In the genomic region with DNA sequence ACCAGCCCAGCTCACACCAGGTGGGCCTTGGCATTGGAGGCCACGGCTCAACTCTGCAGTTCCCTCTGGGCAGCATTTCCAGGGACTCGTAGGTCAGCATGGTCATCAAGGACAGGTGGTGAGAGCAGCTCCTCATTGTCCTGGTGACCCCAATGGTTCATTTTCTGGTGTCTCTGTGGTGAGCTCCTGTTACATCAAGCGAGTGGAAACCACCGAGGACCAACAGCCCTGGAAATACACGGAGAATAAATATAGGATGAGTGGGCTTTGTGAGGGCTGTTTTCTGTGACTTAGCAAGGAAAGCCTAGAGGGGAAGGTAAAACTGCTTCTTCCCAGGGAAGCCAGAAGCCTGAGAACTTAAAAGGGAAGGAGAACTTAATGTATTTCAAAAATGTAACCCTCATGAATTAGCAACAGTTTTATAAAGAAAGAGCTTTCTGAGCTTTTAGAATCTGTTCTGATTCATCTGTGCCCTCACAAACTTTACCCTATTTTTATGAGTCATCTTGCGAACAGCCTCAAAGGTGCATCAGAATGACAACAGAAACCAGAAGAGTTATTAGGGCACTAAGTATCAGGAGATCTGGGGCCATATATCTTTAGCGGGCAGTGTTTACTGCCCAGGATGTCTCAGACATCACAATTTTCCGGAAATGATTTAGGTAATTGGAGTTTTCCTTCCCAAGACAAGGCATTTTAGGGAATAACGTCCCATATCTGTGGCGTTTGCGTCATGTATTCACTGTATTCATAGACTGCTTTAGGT, we compare ENCODE assay signal across 14 cellular contexts. TPM values are rescaled to one million over a fixed set of nuclear protein-coding genes. Genes with fewer than 3 reads are reported as not detected.
DNase-seq lines count a peak whose midpoint lies in the region; ATAC-seq and TF ChIP-seq lines count a peak whose summit lies in the region.
"Had no signal": no experiment of that assay in that cellular context is flagged by ENCODE, and none has a peak within 500 bp of the region (broad histone marks: within the 10 kb centered on the region; RNA-seq: fewer than 3 reads in every experiment).

No MANE protein-coding gene starts in this region.

- H3K27me3 Mint-ChIP-seq in activated CD4-positive, alpha-beta T cell treated with anti-CD3 and anti-CD28 coated beads for 36 hours, result no peaks in the 10 kb centered on the region
- H3K27me3 Mint-ChIP-seq in activated naive CD8-positive, alpha-beta T cell, result no peaks in the 10 kb centered on the region
- H3K27me3 Mint-ChIP-seq in HFFc6 (ENCODE audit: insufficient read depth), result peaks cover 4% of the 10 kb centered on the region; the same call in 1 of the 2 replicates

- intact Hi-C loops in activated CD4-positive, alpha-beta T cell treated with anti-CD3 and anti-CD28 coated beads for 36 hours (cut with DNase I, micrococcal nuclease), result loop anchor here in 1 of 2 experiments (1.0 to 2.0 kb wide), 4 partner anchors 9 to 43 kb away; partner anchors contain the start of gene ACTR1B

- no peak for TF ChIP-seq CTCF in HFFc6 (IDR thresholded peaks at IDR 0.05)

- peak; percentile 96 for ATAC-seq in activated CD4-positive, alpha-beta T cell treated with anti-CD3 and anti-CD28 coated beads for 36 hours
- ATAC-seq in HG03432 (IDR thresholded peaks at IDR 0.05; ENCODE audit: unreplicated experiment), result peak; percentile 62
- no peak for ATAC-seq in GM18873 (IDR thresholded peaks at IDR 0.05; ENCODE audit: low FRiP score, unreplicated experiment)
- ATAC-seq: CD8-positive, alpha-beta T cell had no signal

- peaks cover 10% of the 10 kb centered on the region for H3K4me1 Mint-ChIP-seq in activated CD4-positive, alpha-beta T cell treated with anti-CD3 and anti-CD28 coated beads for 36 hours
- peaks cover 10% of the 10 kb centered on the region for H3K4me1 Mint-ChIP-seq in activated naive CD8-positive, alpha-beta T cell (ENCODE audit: low read depth)
- peaks cover 10% of the 10 kb centered on the region for H3K4me1 Mint-ChIP-seq in HFFc6 (ENCODE audit: low read depth)

- CTCF ChIA-PET in activated CD4-positive, alpha-beta T cell treated with anti-CD3 and anti-CD28 coated beads for 36 hours (lab: Charles Lee), result interaction anchor here (0.7 to 2.9 kb wide), 6 partner anchors 10 to 98 kb away, joined by 4 to 15 read pairs (median 6); no protein-coding TSS in a partner anchor

- no peaks in the 10 kb centered on the region for H3K9me3 Mint-ChIP-seq in activated CD4-positive, alpha-beta T cell treated with anti-CD3 and anti-CD28 coated beads for 36 hours (ENCODE audit: low read depth)
- H3K9me3 Mint-ChIP-seq in activated naive CD8-positive, alpha-beta T cell (ENCODE audit: low read depth), result no peaks in the 10 kb centered on the region
- H3K9me3 Mint-ChIP-seq in HFFc6, result peaks cover 7% of the 10 kb centered on the region
- H3K9me3 Mint-ChIP-seq: CD8-positive, alpha-beta T cell had no signal

- no peak for DNase-seq in activated CD4-positive, alpha-beta T cell treated with anti-CD3 and anti-CD28 coated beads for 36 hours
- DNase-seq in activated CD4-positive, alpha-beta T cell treated with anti-CD3 and anti-CD28 coated beads for 48 hours, result no peak
- DNase-seq in renal cortical epithelial cell (ENCODE audit: low read depth), result peak; percentile 27
- DNase-seq in OCI-M2 (lab: John Stamatoyannopoulos, UW; ENCODE audit: unreplicated experiment), result no peak
- DNase-seq in HFFc6, result no peak
- DNase-seq: 8988T, cerebellar nuclear complex, NCI-H2171, tibial artery had no signal

- POLR2A ChIA-PET in activated CD4-positive, alpha-beta T cell treated with anti-CD3 and anti-CD28 coated beads for 36 hours (lab: Charles Lee), result interaction anchor here (0.6 to 1.0 kb wide), 2 partner anchors 15 to 1051 kb away, joined by 5 read pairs; no protein-coding TSS in a partner anchor

- H3K4me3 Mint-ChIP-seq in activated CD4-positive, alpha-beta T cell treated with anti-CD3 and anti-CD28 coated beads for 36 hours, result no peak overlapping the region
- no peak overlapping the region for H3K4me3 Mint-ChIP-seq in activated naive CD8-positive, alpha-beta T cell
- no peak overlapping the region for H3K4me3 Mint-ChIP-seq in HFFc6
- H3K4me3 Mint-ChIP-seq: CD8-positive, alpha-beta T cell had no signal

- H3K36me3 Mint-ChIP-seq in activated CD4-positive, alpha-beta T cell treated with anti-CD3 and anti-CD28 coated beads for 36 hours (ENCODE audit: low read depth), result no peaks in the 10 kb centered on the region
- peaks cover 2% of the 10 kb centered on the region for H3K36me3 Mint-ChIP-seq in activated naive CD8-positive, alpha-beta T cell
- H3K36me3 Mint-ChIP-seq in HFFc6 (ENCODE audit: low read depth), result no peaks in the 10 kb centered on the region
- H3K36me3 Mint-ChIP-seq: CD8-positive, alpha-beta T cell had no signal

- H3K27ac Mint-ChIP-seq in activated CD4-positive, alpha-beta T cell treated with anti-CD3 and anti-CD28 coated beads for 36 hours, result peak overlapping the region; percentile 73
- peak overlapping the region; percentile 64 for H3K27ac Mint-ChIP-seq in activated naive CD8-positive, alpha-beta T cell
- no peak overlapping the region for H3K27ac Mint-ChIP-seq in HFFc6
- H3K27ac Mint-ChIP-seq: CD8-positive, alpha-beta T cell had no signal

RNA-seq across cellular contexts. Expression of gene C2orf92, which starts 18.7 kb away (rescaled TPM):
- total RNA-seq in activated CD4-positive, alpha-beta T cell treated with anti-CD3 and anti-CD28 coated beads for 36 hours, result 1 to 10 TPM; 7.4 to 8.9 TPM
- total RNA-seq in renal cortical epithelial cell, result 0.17 and 3.9 TPM in 2 replicates
- total RNA-seq in HFFc6 (2021; fragmentation: NEBNext Ultra II Directional; extraction: Animal tissue kit (Norgen Biotek cat#: 25700)), result 1 to 10 TPM in 4 of 6 experiments, under 1 TPM in 2; 0.88 to 2.6 (median 1.2) TPM

RNA-seq across cellular contexts. Expression of gene ACTR1B, which starts 24.4 kb away (rescaled TPM):
- 100 to 1,000 TPM in 1 of 2 experiments, 10 to 100 TPM in 1; 92.0 to 124 TPM for total RNA-seq in activated CD4-positive, alpha-beta T cell treated with anti-CD3 and anti-CD28 coated beads for 36 hours
- 75.3 and 89.3 TPM in 2 replicates for total RNA-seq in renal cortical epithelial cell
- 10 to 100 TPM; 63.9 to 76.2 (median 69.2) TPM for total RNA-seq in HFFc6 (2021; fragmentation: NEBNext Ultra II Directional; extraction: Animal tissue kit (Norgen Biotek cat#: 25700))

RNA-seq across cellular contexts. Expression of gene ZAP70, which starts 25.1 kb away (rescaled TPM):
- 100 to 1,000 TPM; 153 to 156 TPM for total RNA-seq in activated CD4-positive, alpha-beta T cell treated with anti-CD3 and anti-CD28 coated beads for 36 hours
- total RNA-seq in renal cortical epithelial cell, result not detected in 2 replicates
- not detected for total RNA-seq in HFFc6 (2021; fragmentation: NEBNext Ultra II Directional; extraction: Animal tissue kit (Norgen Biotek cat#: 25700))
- total RNA-seq: endothelial cell of umbilical vein had no signal

RNA-seq across cellular contexts. Expression of gene COX5B, which starts 42.4 kb away (rescaled TPM):
- total RNA-seq in activated CD4-positive, alpha-beta T cell treated with anti-CD3 and anti-CD28 coated beads for 36 hours, result 100 to 1,000 TPM; 189 to 220 TPM
- 143 and 359 TPM in 2 replicates for total RNA-seq in renal cortical epithelial cell
- 100 to 1,000 TPM; 162 to 215 (median 182) TPM for total RNA-seq in HFFc6 (2021; fragmentation: NEBNext Ultra II Directional; extraction: Animal tissue kit (Norgen Biotek cat#: 25700))

Comparison
In these comparisons a context has a peak if more than half of its experiments do, and no peak if none do; other contexts are left out.
1. RNA of gene ZAP70, which starts 25.1 kb away (total RNA-seq): 153 to 156 TPM in activated CD4-positive, alpha-beta T cell treated with anti-CD3 and anti-CD28 coated beads for 36 hours; not detected in renal cortical epithelial cell and not detected in HFFc6; every median in the first group is over 100 times any median in the second.